8 cellular contexts compared by ENCODE assay signal in the genomic region with DNA sequence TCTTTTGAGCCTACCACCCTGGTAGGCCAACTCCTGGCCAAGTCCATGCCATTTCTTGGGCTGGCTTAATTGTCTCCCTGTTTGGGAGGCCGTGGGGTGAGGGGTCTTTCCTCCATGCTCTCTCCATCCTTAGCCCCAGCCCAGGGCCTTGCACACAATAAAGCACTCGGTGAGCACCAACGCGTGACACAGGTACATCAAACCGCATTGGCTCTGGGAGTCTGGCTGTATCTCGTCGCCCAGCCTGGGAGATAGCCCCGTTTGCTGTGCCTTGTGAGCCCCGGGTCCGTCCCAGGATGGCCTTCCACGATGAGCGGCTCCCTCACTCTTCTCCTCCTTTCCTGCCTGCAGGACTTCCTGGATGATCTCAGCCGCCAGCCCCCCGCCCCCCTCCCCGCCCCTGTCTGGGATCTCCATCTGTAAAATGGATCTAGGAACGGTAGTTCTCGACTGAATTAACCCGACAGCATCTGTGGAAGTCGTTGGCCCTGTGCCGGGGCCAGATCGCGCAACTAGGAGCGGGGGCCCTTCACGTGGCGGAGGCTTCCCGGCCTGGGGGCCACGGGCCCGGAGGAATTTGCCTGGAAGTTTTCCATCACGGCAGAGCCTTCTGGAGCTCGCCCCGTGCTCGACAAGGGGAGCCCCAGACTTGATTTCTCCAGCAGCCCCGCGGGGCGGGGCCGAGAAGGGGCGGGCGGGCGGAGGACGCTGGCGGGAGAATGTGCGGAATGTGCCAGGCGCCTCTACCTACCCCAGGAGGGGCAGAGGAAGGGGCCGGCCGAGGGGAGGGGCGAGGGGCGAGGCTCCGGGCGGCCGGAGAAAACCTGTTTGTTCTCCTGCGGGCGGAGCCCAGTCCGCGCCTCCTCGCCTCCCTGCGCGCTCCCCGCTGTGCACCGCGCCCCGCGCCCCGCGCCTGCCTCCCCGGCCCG. TPM values are rescaled to one million over a fixed set of nuclear protein-coding genes. Genes with fewer than 3 reads are reported as not detected.
DNase-seq lines count a peak whose midpoint lies in the region; ATAC-seq and TF ChIP-seq lines count a peak whose summit lies in the region.

Gene ZNF185, plus strand, starts transcription at position 852 of the 929 bp plus-strand sequence. CDS start 16,423 bp downstream, outside the sequence.

- H3K4me3 ChIP-seq in tibial artery: peak within 1 kb of the TSS; percentile 41 to 49

- H3K27me3 Mint-ChIP-seq in activated naive CD8-positive, alpha-beta T cell treated with anti-CD3 and anti-CD28 coated beads for 36 hours: peaks cover 14% of the 10 kb centered on the region

- H3K27ac Mint-ChIP-seq in activated naive CD8-positive, alpha-beta T cell treated with anti-CD3 and anti-CD28 coated beads for 36 hours: no peak within 1 kb of the TSS

- H3K36me3 ChIP-seq in tibial artery: no peaks in the 10 kb centered on the region

- no peaks in the 10 kb centered on the region for H3K9me3 Mint-ChIP-seq in activated naive CD8-positive, alpha-beta T cell treated with anti-CD3 and anti-CD28 coated beads for 36 hours

- H3K27ac ChIP-seq in tibial artery: no peak within 1 kb of the TSS

- no peak for ATAC-seq in HG03135 (IDR thresholded peaks at IDR 0.05; ENCODE audit: unreplicated experiment)

- no peaks in the 10 kb centered on the region for H3K9me3 ChIP-seq in tibial artery

- H3K36me3 Mint-ChIP-seq in activated naive CD8-positive, alpha-beta T cell treated with anti-CD3 and anti-CD28 coated beads for 36 hours: no peaks in the 10 kb centered on the region

- H3K4me1 Mint-ChIP-seq in activated naive CD8-positive, alpha-beta T cell treated with anti-CD3 and anti-CD28 coated beads for 36 hours: no peaks in the 10 kb centered on the region

- H3K4me1 ChIP-seq in tibial artery: peaks cover 0 to 5% (median 0%) of the 10 kb centered on the region in 4 donors

- no peak for TF ChIP-seq CTCF in tibial artery (IDR thresholded peaks at IDR 0.05)

- intact Hi-C loops in tibial artery (cut with DNase I; ENCODE audit: low total_unique reads): no loop called here

- peak; percentile 2 to 23 for DNase-seq in activated CD4-positive, alpha-beta T cell treated with anti-CD3 and anti-CD28 coated beads, Interleukin-2, amount 50 U/mL, for 48 hours
- DNase-seq in activated CD4-positive, alpha-beta T cell treated with anti-CD3 and anti-CD28 coated beads, Interleukin-2, amount 50 U/mL, for 1 hour: no peak
- DNase-seq in activated naive CD8-positive, alpha-beta T cell treated with anti-CD3 and anti-CD28 coated beads for 36 hours: peak; percentile 8
- peak; percentile 81 for DNase-seq in iPS-NIHi11 (ENCODE audit: low spot score)
- no peak for DNase-seq in tibial artery
- DNase-seq in SIG-M5 (lab: John Stamatoyannopoulos, UW): no peak
- no peak for DNase-seq in NCI-H524 (lab: John Stamatoyannopoulos, UW)

- no peak within 1 kb of the TSS for H3K4me3 Mint-ChIP-seq in activated naive CD8-positive, alpha-beta T cell treated with anti-CD3 and anti-CD28 coated beads for 36 hours

- H3K27me3 ChIP-seq in tibial artery: no peaks in the 10 kb centered on the region

RNA-seq across cellular contexts. Expression of gene ZNF185, which starts in this region (rescaled TPM):
- 1 to 10 TPM; 1.3 to 1.5 TPM for total RNA-seq in activated naive CD8-positive, alpha-beta T cell treated with anti-CD3 and anti-CD28 coated beads for 36 hours

Comparison
In these comparisons a context has a peak if more than half of its experiments do, and no peak if none do; other contexts are left out.
1. DNase-seq: peak in activated CD4-positive, alpha-beta T cell treated with anti-CD3 and anti-CD28 coated beads, Interleukin-2, amount 50 U/mL, for 48 hours (2 of 2), activated naive CD8-positive, alpha-beta T cell treated with anti-CD3 and anti-CD28 coated beads for 36 hours (single experiment) and iPS-NIHi11 (single experiment); none in activated CD4-positive, alpha-beta T cell treated with anti-CD3 and anti-CD28 coated beads, Interleukin-2, amount 50 U/mL, for 1 hour (single experiment), tibial artery (0 of 2), SIG-M5 (single experiment) and NCI-H524 (0 of 2).